Comparison of ENCODE assay signal across 1 cellular context in genomic region chr15:73655724-73656123, GRCh38.
TF ChIP-seq lines count a peak whose summit lies in the region.

No MANE protein-coding gene starts in this region.

TF ChIP-seq in HepG2, 621 proteins besides CTCF, POLR2A, EP300 and RAD21:
- TF ChIP-seq ZNF740 (CRISPR knock-in tag; IDR thresholded peaks at IDR 0.05) (no peak), ATF7 (IDR thresholded peaks at IDR 0.05) (peak; percentile 48), ATF7 (CRISPR knock-in tag; IDR thresholded peaks at IDR 0.05) (no peak)
